8 cellular contexts compared by ENCODE assay signal in the genomic region with DNA sequence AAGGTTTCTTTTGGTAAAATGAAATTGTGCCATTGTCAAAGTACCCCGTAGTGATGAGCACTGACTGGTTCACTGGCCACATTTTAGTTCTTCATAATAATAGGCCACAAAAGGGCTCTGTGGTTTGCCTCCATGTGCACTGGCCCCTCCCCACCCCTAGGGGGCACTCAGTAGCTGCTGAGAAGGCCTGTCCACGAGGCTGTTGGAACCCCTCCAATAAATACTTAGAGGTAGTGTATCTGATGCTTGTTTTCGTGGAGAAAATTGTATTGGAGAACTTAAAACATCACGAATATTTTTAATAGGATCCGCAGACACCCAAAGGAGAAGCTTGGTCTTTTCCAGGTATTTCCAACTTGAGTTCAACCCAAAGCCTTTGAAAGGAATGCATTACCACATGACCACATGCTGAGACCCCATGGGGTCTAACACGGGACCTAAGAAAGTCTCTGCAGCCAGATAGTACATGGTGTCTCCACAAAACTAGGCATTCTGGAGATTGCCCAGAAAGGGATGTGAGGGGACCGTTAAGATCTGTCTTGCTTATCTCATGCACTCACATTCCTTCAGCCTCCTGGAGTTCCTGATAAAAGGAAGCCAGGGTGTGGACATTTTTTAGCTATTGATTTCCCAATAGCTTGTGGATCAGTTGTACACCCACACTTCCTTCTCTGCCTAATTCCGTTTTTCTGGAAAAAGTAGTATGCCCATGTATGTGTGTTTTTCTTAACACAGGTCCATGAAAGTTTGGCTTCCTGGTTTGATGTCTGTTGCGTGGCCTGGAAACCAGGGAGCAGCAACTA. TPM values are rescaled to one million over a fixed set of nuclear protein-coding genes. Genes with fewer than 3 reads are reported as not detected.
DNase-seq lines count a peak whose midpoint lies in the region; ATAC-seq and TF ChIP-seq lines count a peak whose summit lies in the region.

No MANE protein-coding gene starts in this region.

- no peaks in the 10 kb centered on the region for H3K27me3 ChIP-seq in trophoblast cell (ENCODE audit: insufficient read depth, low read length)

- H3K23ac ChIP-seq in trophoblast cell (ENCODE audit: low read length): no peak overlapping the region

- ATAC-seq in HG02852 (IDR thresholded peaks at IDR 0.05; ENCODE audit: unreplicated experiment): no peak

- no peak overlapping the region for H3K9ac ChIP-seq in trophoblast cell (ENCODE audit: low read length)

- peak; percentile 68 for TF ChIP-seq CTCF in GM20000 (IDR thresholded peaks at IDR 0.05; ENCODE audit: extremely low read depth, missing control alignments)
- peak; percentile 90 for TF ChIP-seq CTCF in LNCaP clone FGC (IDR thresholded peaks at IDR 0.05; ENCODE audit: control insufficient read depth, extremely low read depth, insufficient read depth)
- peak; percentile 93 for TF ChIP-seq CTCF in fibroblast of mammary gland (conservative IDR thresholded peaks at IDR 0.05; ENCODE audit: control insufficient read depth, insufficient read depth, low read depth, low read length)

- peaks cover 0 to 2% of the 10 kb centered on the region in 2 experiments for H3K36me3 ChIP-seq in trophoblast cell (ENCODE audit: control insufficient read depth in 1 of 2, insufficient read depth in 2 of 2, low read length in 2 of 2)

- no peaks in the 10 kb centered on the region for H3K9me3 ChIP-seq in trophoblast cell (ENCODE audit: insufficient read depth, low read depth, low read length)

- H3K4me2 ChIP-seq in trophoblast cell (ENCODE audit: low read length): no peak overlapping the region

- H2BK5ac ChIP-seq in trophoblast cell (ENCODE audit: low read depth, low read length, poor library complexity): no peak overlapping the region

- no peak overlapping the region for H2BK120ac ChIP-seq in trophoblast cell (ENCODE audit: insufficient read depth, low read length, poor library complexity)

- H3K4me3 ChIP-seq in LNCaP clone FGC (ENCODE audit: low read depth, low read length) (no peak overlapping the region), fibroblast of mammary gland (ENCODE audit: control insufficient read depth, low read depth, low read length) (no peak overlapping the region), trophoblast cell (ENCODE audit: low read depth, low read length) (no peak overlapping the region)

- no peaks in the 10 kb centered on the region for H3K79me1 ChIP-seq in trophoblast cell (ENCODE audit: low read length)

- no peak overlapping the region for H3K27ac ChIP-seq in trophoblast cell (ENCODE audit: low read depth, low read length)

- H3K4ac ChIP-seq in trophoblast cell (ENCODE audit: low read depth, low read length): no peak overlapping the region

- no peak overlapping the region for H2AFZ ChIP-seq in trophoblast cell (ENCODE audit: insufficient read depth, low read length, poor library complexity)

- no peak overlapping the region for H4K12ac ChIP-seq in trophoblast cell (ENCODE audit: low read depth, low read length)

- H2BK12ac ChIP-seq in trophoblast cell (ENCODE audit: low read length): no peak overlapping the region

- H4K91ac ChIP-seq in trophoblast cell (ENCODE audit: low read depth, low read length): no peak overlapping the region

- DNase-seq in NCI-H2081 (lab: John Stamatoyannopoulos, UW): peak; percentile 59 to 62
- DNase-seq in NCI-H2081 treated with DMSO at 0.1 percent for 48 hours (lab: John Stamatoyannopoulos, UW): no peak
- peak; percentile 35 for DNase-seq in GM20000 (ENCODE audit: low spot score)
- DNase-seq in LNCaP clone FGC (ENCODE audit: low read depth): peak; percentile 46
- peak; percentile 64 for DNase-seq in UCSD-AML1 (lab: John Stamatoyannopoulos, UW; ENCODE audit: unreplicated experiment)
- DNase-seq in fibroblast of mammary gland (ENCODE audit: low read depth): peak; percentile 76
- DNase-seq in trophoblast cell: peak; percentile 15 to 64

- no peaks in the 10 kb centered on the region for H3K79me2 ChIP-seq in trophoblast cell (ENCODE audit: control insufficient read depth, insufficient read depth, low read length, poor library complexity)

- no peak overlapping the region for H3K14ac ChIP-seq in trophoblast cell (ENCODE audit: low read length)

- H3K18ac ChIP-seq in trophoblast cell (ENCODE audit: low read length): no peak overlapping the region

- no CpG with 5 or more reads among the region's 9 CpGs for WGBS in trophoblast cell (ENCODE audit: extremely low coverage, insufficient coverage, insufficient read length)

- H3K4me1 ChIP-seq in trophoblast cell (ENCODE audit: control insufficient read depth in 1 of 2, insufficient read depth in 2 of 2, low read length in 2 of 2): no peaks in the 10 kb centered on the region

- H2AK5ac ChIP-seq in trophoblast cell (ENCODE audit: low read length): no peak overlapping the region

- H4K8ac ChIP-seq in trophoblast cell (ENCODE audit: low read depth, low read length): no peak overlapping the region

RNA-seq across cellular contexts. Expression of gene NOSTRIN, which starts 28.5 kb away (rescaled TPM):
- polyA plus RNA-seq in trophoblast cell (2013): 8.1 and 9.3 TPM in 2 replicates
